ENCODE assay signal across 8 cellular contexts in the genomic region with DNA sequence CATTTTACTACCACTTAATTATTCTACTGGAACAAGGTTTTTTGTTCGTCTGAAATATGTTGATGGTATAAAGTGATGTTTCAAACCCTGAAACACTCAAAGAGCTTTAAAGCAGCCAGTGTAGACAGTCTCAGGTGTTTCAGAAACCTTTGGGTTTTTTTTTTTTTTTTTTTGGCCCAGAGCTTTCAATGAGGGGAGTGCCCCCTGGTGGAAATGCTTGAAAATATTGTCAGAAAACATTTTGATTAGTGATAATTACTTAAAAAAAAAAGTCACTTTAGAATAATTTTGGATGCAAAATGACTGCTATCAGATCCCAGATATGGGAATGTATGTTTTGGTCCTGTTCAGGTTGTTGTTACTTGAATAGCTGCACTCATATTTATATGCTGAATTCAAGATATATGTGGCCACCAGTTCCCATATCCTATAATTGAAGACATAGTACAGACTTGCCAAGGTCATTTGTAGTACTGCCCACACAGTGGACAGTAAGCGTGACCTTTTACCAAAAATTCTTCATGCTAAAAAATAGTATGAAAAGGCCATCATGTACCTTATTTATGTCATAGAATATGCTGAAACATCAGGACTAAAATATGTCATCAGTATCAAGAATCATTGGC. TPM values are rescaled to one million over a fixed set of nuclear protein-coding genes. Genes with fewer than 3 reads are reported as not detected.
DNase-seq lines count a peak whose midpoint lies in the region; ATAC-seq and TF ChIP-seq lines count a peak whose summit lies in the region.

No MANE protein-coding gene starts in this region.

- peak overlapping the region; percentile 83 for H3K27ac Mint-ChIP-seq in activated CD4-positive, alpha-beta T cell treated with anti-CD3 and anti-CD28 coated beads for 36 hours
- H3K27ac Mint-ChIP-seq in immature natural killer cell, result peak overlapping the region in 2 of 6 donors; percentile 4 to 9

- H3K27ac ChIP-seq in VCaP, result no peak overlapping the region

- no peak for ATAC-seq in activated CD4-positive, alpha-beta T cell treated with anti-CD3 and anti-CD28 coated beads for 36 hours
- no peak for ATAC-seq in GM18907 (IDR thresholded peaks at IDR 0.05; ENCODE audit: unreplicated experiment)
- ATAC-seq in GM21737 (IDR thresholded peaks at IDR 0.05; ENCODE audit: unreplicated experiment), result no peak

- POLR2A ChIA-PET in activated CD4-positive, alpha-beta T cell treated with anti-CD3 and anti-CD28 coated beads for 36 hours (lab: Charles Lee), result interaction anchor here (0.5 to 1.0 kb wide), 5 partner anchors 13 to 414 kb away, joined by 3 to 8 read pairs (median 5); no protein-coding TSS in a partner anchor

- H3K4me3 Mint-ChIP-seq in activated CD4-positive, alpha-beta T cell treated with anti-CD3 and anti-CD28 coated beads for 36 hours, result no peak overlapping the region
- no peak overlapping the region for H3K4me3 Mint-ChIP-seq in immature natural killer cell

- H3K27me3 Mint-ChIP-seq in activated CD4-positive, alpha-beta T cell treated with anti-CD3 and anti-CD28 coated beads for 36 hours, result no peaks in the 10 kb centered on the region
- H3K27me3 Mint-ChIP-seq in immature natural killer cell (ENCODE audit: low read depth in 3 of 3), result no peaks in the 10 kb centered on the region

- peak; percentile 89 for TF ChIP-seq CTCF in VCaP (conservative IDR thresholded peaks at IDR 0.05)

- no peak overlapping the region for H3K4me3 ChIP-seq in Jurkat, Clone E6-1 (ENCODE audit: low read length)

- intact Hi-C loops in activated CD4-positive, alpha-beta T cell treated with anti-CD3 and anti-CD28 coated beads for 36 hours (cut with DNase I, micrococcal nuclease), result loop anchor here in 1 of 2 experiments (2.0 kb wide), 1 partner anchor 14 kb away; no protein-coding TSS in a partner anchor

- peaks cover 75% of the 10 kb centered on the region for H3K4me1 Mint-ChIP-seq in activated CD4-positive, alpha-beta T cell treated with anti-CD3 and anti-CD28 coated beads for 36 hours
- H3K4me1 Mint-ChIP-seq in immature natural killer cell, result peaks cover 21 to 63% of the 10 kb centered on the region in 2 donors

- peaks cover 77% of the 10 kb centered on the region for H3K36me3 Mint-ChIP-seq in activated CD4-positive, alpha-beta T cell treated with anti-CD3 and anti-CD28 coated beads for 36 hours (ENCODE audit: low read depth)
- H3K36me3 Mint-ChIP-seq in immature natural killer cell, result peaks cover 8 to 21% (median 10%) of the 10 kb centered on the region in 3 donors

- H3K9me3 Mint-ChIP-seq in activated CD4-positive, alpha-beta T cell treated with anti-CD3 and anti-CD28 coated beads for 36 hours (ENCODE audit: low read depth), result no peaks in the 10 kb centered on the region
- H3K9me3 Mint-ChIP-seq in immature natural killer cell, result no peaks in the 10 kb centered on the region

- DNase-seq in activated CD4-positive, alpha-beta T cell treated with anti-CD3 and anti-CD28 coated beads for 36 hours, result peak; percentile 31
- no peak for DNase-seq in activated CD4-positive, alpha-beta T cell treated with anti-CD3 and anti-CD28 coated beads for 1 hour
- DNase-seq in Jurkat, Clone E6-1 (ENCODE audit: low read depth, low spot score), result peak; percentile 58
- DNase-seq in immature natural killer cell (peak; percentile 32 to 36 (median 33)), islet precursor cell (no peak)

- CTCF ChIA-PET in activated CD4-positive, alpha-beta T cell treated with anti-CD3 and anti-CD28 coated beads for 36 hours (lab: Charles Lee), result interaction anchor here (0.7 to 2.1 kb wide), 11 partner anchors 8 to 390 kb away, joined by 3 to 11 read pairs (median 4); no protein-coding TSS in a partner anchor

RNA-seq across cellular contexts. Expression of gene SATB1, which starts 35.9 kb away (rescaled TPM):
- 100 to 1,000 TPM; 471 to 590 TPM for total RNA-seq in activated CD4-positive, alpha-beta T cell treated with anti-CD3 and anti-CD28 coated beads for 36 hours
- polyA plus RNA-seq in Jurkat, Clone E6-1 (2012; ENCODE audit: insufficient read depth, insufficient read length), result 87.9 TPM
- 10 to 100 TPM; 42.7 to 100.0 (median 76.0) TPM for polyA plus RNA-seq in immature natural killer cell

Comparison
In these comparisons a context has a peak if more than half of its experiments do, and no peak if none do; other contexts are left out.
1. DNase-seq: peak in activated CD4-positive, alpha-beta T cell treated with anti-CD3 and anti-CD28 coated beads for 36 hours (single experiment), Jurkat, Clone E6-1 (single experiment) and immature natural killer cell (3 of 3); none in activated CD4-positive, alpha-beta T cell treated with anti-CD3 and anti-CD28 coated beads for 1 hour (single experiment) and islet precursor cell (single experiment).